11 cellular contexts compared by ENCODE assay signal in genomic region chr5:126937796-126938195, GRCh38.
"Had no signal": no experiment of that assay in that cellular context is flagged by ENCODE, and none has a peak within 500 bp of the region (broad histone marks: within the 10 kb centered on the region; RNA-seq: fewer than 3 reads in every experiment).

No MANE protein-coding gene starts in this region.

- DNase-seq: aorta, mesendoderm, small intestine, T-helper 17 cell had no signal

- ATAC-seq: activated CD4-positive, CD25-positive, alpha-beta regulatory T cell treated with anti-CD3 and anti-CD28 coated beads, Interleukin-2, amount 50 U/mL, for 24 hours; stimulated activated effector memory CD8-positive, alpha-beta T cell treated with anti-CD3 and anti-CD28 coated beads, Interleukin-12 subunit alpha, Interleukin-12 subunit beta, amount 100 ng/mL, for 72 hours; T-helper 17 cell had no signal

- H3K27me3 Mint-ChIP-seq: activated naive CD8-positive, alpha-beta T cell; T-helper 17 cell; type B pancreatic cell had no signal

- H3K4me3 ChIP-seq: esophagus muscularis mucosa, suprapubic skin had no signal

- H3K27ac ChIP-seq: esophagus muscularis mucosa, parathyroid adenoma, suprapubic skin had no signal

- H3K27me3 ChIP-seq: esophagus muscularis mucosa, suprapubic skin had no signal

- H3K4me3 Mint-ChIP-seq: activated naive CD8-positive, alpha-beta T cell; stimulated activated effector memory CD8-positive, alpha-beta T cell treated with anti-CD3 and anti-CD28 coated beads, Interleukin-12 subunit alpha, Interleukin-12 subunit beta, amount 100 ng/mL, for 72 hours; T-helper 17 cell; type B pancreatic cell had no signal

- H3K27ac Mint-ChIP-seq: activated naive CD8-positive, alpha-beta T cell; stimulated activated effector memory CD8-positive, alpha-beta T cell treated with anti-CD3 and anti-CD28 coated beads, Interleukin-12 subunit alpha, Interleukin-12 subunit beta, amount 100 ng/mL, for 72 hours; T-helper 17 cell; type B pancreatic cell had no signal

- H3K36me3 ChIP-seq: esophagus muscularis mucosa, suprapubic skin had no signal

- H2AFZ ChIP-seq: parathyroid adenoma had no signal

- H3K9me3 Mint-ChIP-seq: stimulated activated effector memory CD8-positive, alpha-beta T cell treated with anti-CD3 and anti-CD28 coated beads, Interleukin-12 subunit alpha, Interleukin-12 subunit beta, amount 100 ng/mL, for 72 hours; type B pancreatic cell had no signal

- H3K79me2 ChIP-seq: parathyroid adenoma had no signal

- H3K4me1 ChIP-seq: parathyroid adenoma, suprapubic skin had no signal

- H3K9me3 ChIP-seq: esophagus muscularis mucosa, suprapubic skin had no signal

- H3K4me1 Mint-ChIP-seq: stimulated activated effector memory CD8-positive, alpha-beta T cell treated with anti-CD3 and anti-CD28 coated beads, Interleukin-12 subunit alpha, Interleukin-12 subunit beta, amount 100 ng/mL, for 72 hours; T-helper 17 cell had no signal

- H3K9ac ChIP-seq: parathyroid adenoma had no signal

- H3K36me3 Mint-ChIP-seq: stimulated activated effector memory CD8-positive, alpha-beta T cell treated with anti-CD3 and anti-CD28 coated beads, Interleukin-12 subunit alpha, Interleukin-12 subunit beta, amount 100 ng/mL, for 72 hours; type B pancreatic cell had no signal
